13 cellular contexts compared by ENCODE assay signal in genomic region chr1:231934797-231935196, GRCh38.
DNase-seq lines count a peak whose midpoint lies in the region; ATAC-seq and TF ChIP-seq lines count a peak whose summit lies in the region.
"Had no signal": no experiment of that assay in that cellular context is flagged by ENCODE, and none has a peak within 500 bp of the region (broad histone marks: within the 10 kb centered on the region; RNA-seq: fewer than 3 reads in every experiment).

No MANE protein-coding gene starts in this region.

- H3K4me3 ChIP-seq in right atrium auricular region: no peak overlapping the region

- no peaks in the 10 kb centered on the region for H3K36me3 ChIP-seq in right atrium auricular region

- intact Hi-C loops in Right ventricle myocardium superior (cut with DNase I): loop anchor here (5.0 to 10.0 kb wide), 2 partner anchors 67 to 380 kb away; no protein-coding TSS in a partner anchor

- peak overlapping the region in 1 of 2 donors; percentile 26 for H3K27ac ChIP-seq in right atrium auricular region

- in situ Hi-C loops in SK-MEL-5 (cut with HindIII; ENCODE audit: low pct_unique_long_range_greater_than_20kb, low sequenced_read_pairs): no loop called here

- TF ChIP-seq CTCF in right atrium auricular region (IDR thresholded peaks at IDR 0.05): no peak

- peaks cover 0 to 8% of the 10 kb centered on the region in 2 donors for H3K9me3 ChIP-seq in right atrium auricular region

- ATAC-seq in Right ventricle myocardium superior (ENCODE audit: poor library complexity): peak; percentile 74
- ATAC-seq in HG03571 (IDR thresholded peaks at IDR 0.05; ENCODE audit: unreplicated experiment): no peak
- ATAC-seq: effector memory CD8-positive, alpha-beta T cell; stimulated activated memory B cell treated with anti-CD40 and anti-IgM and Interleukin-4, amounts not matched to agents 10 μg/mL and 1 μg/mL and 100 μg/mL, for 72 hours had no signal

- no peaks in the 10 kb centered on the region for H3K27me3 ChIP-seq in right atrium auricular region

- H3K4me1 ChIP-seq in right atrium auricular region: peaks cover 0 to 48% of the 10 kb centered on the region in 2 donors

- no peak for DNase-seq in Right ventricle myocardium superior
- DNase-seq in right atrium auricular region (ENCODE audit: low spot score): no peak
- DNase-seq in SK-MEL-5 (ENCODE audit: low read depth, low spot score): peak; percentile 10
- DNase-seq in foreskin melanocyte: peak; percentile 68
- no peak for DNase-seq in islet precursor cell
- no peak for DNase-seq in HK-2 (ENCODE audit: unreplicated experiment)
- DNase-seq in NCI-H1417 treated with DMSO at 0.1 percent for 48 hours (lab: John Stamatoyannopoulos, UW): no peak
- DNase-seq: activated effector memory CD4-positive, alpha-beta T cell treated with Interleukin-2 at 50 U/mL for 16 hours; effector memory CD8-positive, alpha-beta T cell; NCI-H1436; retina had no signal

Comparison
In these comparisons a context has a peak if more than half of its experiments do, and no peak if none do; other contexts are left out.
1. DNase-seq: peak in SK-MEL-5 (single experiment) and foreskin melanocyte (single experiment); none in Right ventricle myocardium superior (single experiment), right atrium auricular region (single experiment), islet precursor cell (single experiment), HK-2 (single experiment) and NCI-H1417 treated with DMSO at 0.1 percent for 48 hours (single experiment).